ENCODE assay signal across 1 cellular context in the genomic region with DNA sequence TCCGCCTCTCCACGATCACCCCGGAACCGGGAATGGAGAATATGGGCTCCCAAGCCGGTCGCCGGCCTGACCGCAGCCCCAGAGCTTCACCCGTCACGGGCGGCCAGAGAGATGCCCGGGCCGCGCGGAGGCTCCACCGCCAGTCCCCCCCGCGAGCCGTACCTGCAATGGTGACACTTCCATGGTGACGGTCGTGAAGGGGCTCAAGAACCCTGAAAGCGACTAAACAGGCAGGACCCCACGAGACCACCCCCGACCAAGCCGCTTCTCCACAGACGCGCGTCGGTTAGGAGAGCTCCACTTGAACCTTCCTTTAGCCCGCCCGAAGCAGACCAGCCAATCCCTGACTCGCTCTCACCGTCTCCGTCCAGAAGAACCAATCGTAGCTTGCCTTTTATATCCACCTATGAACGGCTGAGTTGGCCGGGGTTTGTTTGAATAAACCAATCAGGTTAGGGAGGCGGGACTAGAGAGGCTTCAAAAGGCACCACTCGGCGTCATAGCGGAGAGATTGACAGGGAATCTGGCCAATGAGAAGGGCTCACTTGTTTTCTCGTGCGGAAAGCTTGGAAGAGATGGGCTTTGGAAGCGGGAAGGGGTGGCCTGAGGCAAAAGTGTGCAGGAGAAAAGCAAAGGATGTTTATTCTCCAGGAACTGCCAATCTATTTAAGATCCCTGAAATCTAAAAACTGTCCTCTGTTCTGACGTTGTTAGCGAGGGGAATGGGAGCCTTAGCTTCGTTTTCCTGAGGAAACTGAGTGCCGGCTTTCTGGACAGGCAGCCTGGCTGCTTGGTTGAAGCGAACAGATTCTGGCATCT.
TF ChIP-seq lines count a peak whose summit lies in the region.

A gene with protein sequence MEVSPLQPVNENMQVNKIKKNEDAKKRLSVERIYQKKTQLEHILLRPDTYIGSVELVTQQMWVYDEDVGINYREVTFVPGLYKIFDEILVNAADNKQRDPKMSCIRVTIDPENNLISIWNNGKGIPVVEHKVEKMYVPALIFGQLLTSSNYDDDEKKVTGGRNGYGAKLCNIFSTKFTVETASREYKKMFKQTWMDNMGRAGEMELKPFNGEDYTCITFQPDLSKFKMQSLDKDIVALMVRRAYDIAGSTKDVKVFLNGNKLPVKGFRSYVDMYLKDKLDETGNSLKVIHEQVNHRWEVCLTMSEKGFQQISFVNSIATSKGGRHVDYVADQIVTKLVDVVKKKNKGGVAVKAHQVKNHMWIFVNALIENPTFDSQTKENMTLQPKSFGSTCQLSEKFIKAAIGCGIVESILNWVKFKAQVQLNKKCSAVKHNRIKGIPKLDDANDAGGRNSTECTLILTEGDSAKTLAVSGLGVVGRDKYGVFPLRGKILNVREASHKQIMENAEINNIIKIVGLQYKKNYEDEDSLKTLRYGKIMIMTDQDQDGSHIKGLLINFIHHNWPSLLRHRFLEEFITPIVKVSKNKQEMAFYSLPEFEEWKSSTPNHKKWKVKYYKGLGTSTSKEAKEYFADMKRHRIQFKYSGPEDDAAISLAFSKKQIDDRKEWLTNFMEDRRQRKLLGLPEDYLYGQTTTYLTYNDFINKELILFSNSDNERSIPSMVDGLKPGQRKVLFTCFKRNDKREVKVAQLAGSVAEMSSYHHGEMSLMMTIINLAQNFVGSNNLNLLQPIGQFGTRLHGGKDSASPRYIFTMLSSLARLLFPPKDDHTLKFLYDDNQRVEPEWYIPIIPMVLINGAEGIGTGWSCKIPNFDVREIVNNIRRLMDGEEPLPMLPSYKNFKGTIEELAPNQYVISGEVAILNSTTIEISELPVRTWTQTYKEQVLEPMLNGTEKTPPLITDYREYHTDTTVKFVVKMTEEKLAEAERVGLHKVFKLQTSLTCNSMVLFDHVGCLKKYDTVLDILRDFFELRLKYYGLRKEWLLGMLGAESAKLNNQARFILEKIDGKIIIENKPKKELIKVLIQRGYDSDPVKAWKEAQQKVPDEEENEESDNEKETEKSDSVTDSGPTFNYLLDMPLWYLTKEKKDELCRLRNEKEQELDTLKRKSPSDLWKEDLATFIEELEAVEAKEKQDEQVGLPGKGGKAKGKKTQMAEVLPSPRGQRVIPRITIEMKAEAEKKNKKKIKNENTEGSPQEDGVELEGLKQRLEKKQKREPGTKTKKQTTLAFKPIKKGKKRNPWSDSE (N-terminal part only) (minus strand): TSS at position 288 of the 819 bp plus-strand sequence. CDS start 105 bp downstream, at position 183.

TF ChIP-seq in HepG2, 621 proteins besides CTCF, POLR2A, EP300 and RAD21 (continued from another document and continues in another):
- TF ChIP-seq, protein P1, sequence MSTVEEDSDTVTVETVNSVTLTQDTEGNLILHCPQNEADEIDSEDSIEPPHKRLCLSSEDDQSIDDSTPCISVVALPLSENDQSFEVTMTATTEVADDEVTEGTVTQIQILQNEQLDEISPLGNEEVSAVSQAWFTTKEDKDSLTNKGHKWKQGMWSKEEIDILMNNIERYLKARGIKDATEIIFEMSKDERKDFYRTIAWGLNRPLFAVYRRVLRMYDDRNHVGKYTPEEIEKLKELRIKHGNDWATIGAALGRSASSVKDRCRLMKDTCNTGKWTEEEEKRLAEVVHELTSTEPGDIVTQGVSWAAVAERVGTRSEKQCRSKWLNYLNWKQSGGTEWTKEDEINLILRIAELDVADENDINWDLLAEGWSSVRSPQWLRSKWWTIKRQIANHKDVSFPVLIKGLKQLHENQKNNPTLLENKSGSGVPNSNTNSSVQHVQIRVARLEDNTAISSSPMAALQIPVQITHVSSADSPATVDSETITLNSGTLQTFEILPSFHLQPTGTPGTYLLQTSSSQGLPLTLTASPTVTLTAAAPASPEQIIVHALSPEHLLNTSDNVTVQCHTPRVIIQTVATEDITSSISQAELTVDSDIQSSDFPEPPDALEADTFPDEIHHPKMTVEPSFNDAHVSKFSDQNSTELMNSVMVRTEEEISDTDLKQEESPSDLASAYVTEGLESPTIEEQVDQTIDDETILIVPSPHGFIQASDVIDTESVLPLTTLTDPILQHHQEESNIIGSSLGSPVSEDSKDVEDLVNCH (CRISPR knock-in tag; IDR thresholded peaks at IDR 0.05) = no peak
- TF ChIP-seq RCOR2 (CRISPR knock-in tag; IDR thresholded peaks at IDR 0.05) = no peak
- no peak for TF ChIP-seq NKX3-1 (CRISPR knock-in tag; IDR thresholded peaks at IDR 0.05)
- TF ChIP-seq PCBP1 (IDR thresholded peaks at IDR 0.05; ENCODE audit: borderline replicate concordance, low read depth, low read length) = peak; percentile 64; the same call in 1 of the 2 replicates
- TF ChIP-seq, protein P2, sequence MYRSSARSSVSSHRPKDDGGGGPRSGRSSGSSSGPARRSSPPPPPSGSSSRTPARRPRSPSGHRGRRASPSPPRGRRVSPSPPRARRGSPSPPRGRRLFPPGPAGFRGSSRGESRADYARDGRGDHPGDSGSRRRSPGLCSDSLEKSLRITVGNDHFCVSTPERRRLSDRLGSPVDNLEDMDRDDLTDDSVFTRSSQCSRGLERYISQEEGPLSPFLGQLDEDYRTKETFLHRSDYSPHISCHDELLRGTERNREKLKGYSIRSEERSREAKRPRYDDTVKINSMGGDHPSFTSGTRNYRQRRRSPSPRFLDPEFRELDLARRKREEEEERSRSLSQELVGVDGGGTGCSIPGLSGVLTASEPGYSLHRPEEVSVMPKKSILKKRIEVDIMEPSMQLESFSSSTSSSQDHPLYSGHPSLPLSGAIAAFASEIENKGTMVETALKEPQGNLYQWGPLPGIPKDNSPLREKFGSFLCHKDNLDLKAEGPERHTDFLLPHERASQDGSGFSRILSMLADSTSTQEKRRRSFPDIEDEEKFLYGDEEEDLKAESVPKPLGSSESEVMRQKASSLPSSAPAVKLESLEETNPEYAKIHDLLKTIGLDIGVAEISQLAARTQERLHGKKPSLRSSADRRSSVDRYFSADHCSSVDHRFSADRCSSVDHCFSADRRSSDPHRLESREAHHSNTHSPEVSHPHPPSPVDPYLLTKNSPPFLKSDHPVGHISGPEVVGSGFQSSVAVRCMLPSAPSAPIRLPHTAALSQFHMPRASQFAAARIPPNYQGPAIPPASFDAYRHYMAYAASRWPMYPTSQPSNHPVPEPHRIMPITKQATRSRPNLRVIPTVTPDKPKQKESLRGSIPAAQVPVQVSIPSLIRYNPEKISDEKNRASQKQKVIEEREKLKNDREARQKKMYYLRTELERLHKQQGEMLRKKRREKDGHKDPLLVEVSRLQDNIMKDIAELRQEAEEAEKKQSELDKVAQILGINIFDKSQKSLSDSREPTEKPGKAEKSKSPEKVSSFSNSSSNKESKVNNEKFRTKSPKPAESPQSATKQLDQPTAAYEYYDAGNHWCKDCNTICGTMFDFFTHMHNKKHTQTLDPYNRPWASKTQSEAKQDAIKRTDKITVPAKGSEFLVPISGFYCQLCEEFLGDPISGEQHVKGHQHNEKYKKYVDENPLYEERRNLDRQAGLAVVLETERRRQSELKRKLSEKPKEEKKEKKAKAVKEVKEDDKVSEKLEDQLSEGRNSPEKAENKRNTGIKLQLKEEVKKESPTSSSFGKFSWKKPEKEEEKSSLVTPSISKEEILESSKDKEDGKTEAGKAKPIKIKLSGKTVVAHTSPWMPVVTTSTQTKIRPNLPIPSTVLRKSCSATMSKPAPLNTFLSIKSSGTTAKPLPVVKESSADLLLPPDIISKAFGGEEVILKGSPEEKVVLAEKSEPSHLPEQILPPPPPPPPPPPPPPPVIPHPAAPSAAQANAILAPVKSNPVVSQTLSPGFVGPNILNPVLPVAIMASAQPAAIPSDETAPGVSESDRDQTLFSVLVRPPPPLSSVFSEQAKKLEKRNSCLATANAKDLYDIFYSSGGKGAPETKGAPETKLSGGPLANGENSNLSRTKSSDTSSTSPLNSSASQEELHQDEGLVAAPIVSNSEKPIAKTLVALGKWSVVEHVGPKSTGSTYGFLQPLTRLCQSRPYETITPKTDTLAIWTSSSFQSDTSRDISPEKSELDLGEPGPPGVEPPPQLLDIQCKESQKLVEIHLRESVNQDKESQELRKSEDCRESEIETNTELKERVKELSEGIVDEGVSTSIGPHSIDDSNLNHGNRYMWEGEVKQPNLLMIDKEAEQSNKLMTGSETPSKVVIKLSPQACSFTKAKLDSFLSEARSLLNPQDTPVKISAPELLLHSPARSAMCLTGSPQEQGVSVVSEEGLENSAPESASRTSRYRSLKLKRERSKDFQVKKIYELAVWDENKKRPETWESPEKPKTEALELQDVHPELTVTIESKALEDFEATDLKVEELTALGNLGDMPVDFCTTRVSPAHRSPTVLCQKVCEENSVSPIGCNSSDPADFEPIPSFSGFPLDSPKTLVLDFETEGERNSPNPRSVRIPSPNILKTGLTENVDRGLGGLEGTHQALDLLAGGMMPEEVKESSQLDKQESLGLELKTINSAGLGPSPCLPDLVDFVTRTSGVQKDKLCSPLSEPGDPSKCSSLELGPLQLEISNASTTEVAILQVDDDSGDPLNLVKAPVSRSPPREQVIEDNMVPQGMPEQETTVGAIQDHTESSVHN (CRISPR knock-in tag; IDR thresholded peaks at IDR 0.05) = no peak
- no peak for TF ChIP-seq GABPA (IDR thresholded peaks at IDR 0.05; ENCODE audit: low read depth, low read length)
- TF ChIP-seq GABPA (CRISPR knock-in tag; IDR thresholded peaks at IDR 0.05; ENCODE audit: low read depth) = 0 out of 2 replicates have a peak, but pooled peaks have one; percentile 36
- no peak; the same call in 1 of the 2 replicates for TF ChIP-seq HDAC2 (CRISPR knock-in tag; IDR thresholded peaks at IDR 0.05)
- TF ChIP-seq, protein P3, sequence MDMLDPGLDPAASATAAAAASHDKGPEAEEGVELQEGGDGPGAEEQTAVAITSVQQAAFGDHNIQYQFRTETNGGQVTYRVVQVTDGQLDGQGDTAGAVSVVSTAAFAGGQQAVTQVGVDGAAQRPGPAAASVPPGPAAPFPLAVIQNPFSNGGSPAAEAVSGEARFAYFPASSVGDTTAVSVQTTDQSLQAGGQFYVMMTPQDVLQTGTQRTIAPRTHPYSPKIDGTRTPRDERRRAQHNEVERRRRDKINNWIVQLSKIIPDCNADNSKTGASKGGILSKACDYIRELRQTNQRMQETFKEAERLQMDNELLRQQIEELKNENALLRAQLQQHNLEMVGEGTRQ (IDR thresholded peaks at IDR 0.05; ENCODE audit: low read depth, low read length) = no peak
- TF ChIP-seq, protein P3 (CRISPR knock-in tag; IDR thresholded peaks at IDR 0.05; ENCODE audit: borderline replicate concordance) = no peak
- TF ChIP-seq KDM6A (CRISPR knock-in tag; IDR thresholded peaks at IDR 0.05; ENCODE audit: low read depth) = 0 out of 2 replicates have a peak, but pooled peaks have one; percentile 14
- TF ChIP-seq, protein P4, sequence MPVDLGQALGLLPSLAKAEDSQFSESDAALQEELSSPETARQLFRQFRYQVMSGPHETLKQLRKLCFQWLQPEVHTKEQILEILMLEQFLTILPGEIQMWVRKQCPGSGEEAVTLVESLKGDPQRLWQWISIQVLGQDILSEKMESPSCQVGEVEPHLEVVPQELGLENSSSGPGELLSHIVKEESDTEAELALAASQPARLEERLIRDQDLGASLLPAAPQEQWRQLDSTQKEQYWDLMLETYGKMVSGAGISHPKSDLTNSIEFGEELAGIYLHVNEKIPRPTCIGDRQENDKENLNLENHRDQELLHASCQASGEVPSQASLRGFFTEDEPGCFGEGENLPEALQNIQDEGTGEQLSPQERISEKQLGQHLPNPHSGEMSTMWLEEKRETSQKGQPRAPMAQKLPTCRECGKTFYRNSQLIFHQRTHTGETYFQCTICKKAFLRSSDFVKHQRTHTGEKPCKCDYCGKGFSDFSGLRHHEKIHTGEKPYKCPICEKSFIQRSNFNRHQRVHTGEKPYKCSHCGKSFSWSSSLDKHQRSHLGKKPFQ (CRISPR knock-in tag; IDR thresholded peaks at IDR 0.05; ENCODE audit: insufficient replicate concordance) = peak; percentile 15
- no peak for TF ChIP-seq TAF15 (IDR thresholded peaks at IDR 0.05; ENCODE audit: low read depth, low read length, poor library complexity, severe bottlenecking)
- 0 out of 2 replicates have a peak, but pooled peaks have one; percentile 59 for TF ChIP-seq ZFP62 (CRISPR knock-in tag; IDR thresholded peaks at IDR 0.05)
- TF ChIP-seq, protein P5, sequence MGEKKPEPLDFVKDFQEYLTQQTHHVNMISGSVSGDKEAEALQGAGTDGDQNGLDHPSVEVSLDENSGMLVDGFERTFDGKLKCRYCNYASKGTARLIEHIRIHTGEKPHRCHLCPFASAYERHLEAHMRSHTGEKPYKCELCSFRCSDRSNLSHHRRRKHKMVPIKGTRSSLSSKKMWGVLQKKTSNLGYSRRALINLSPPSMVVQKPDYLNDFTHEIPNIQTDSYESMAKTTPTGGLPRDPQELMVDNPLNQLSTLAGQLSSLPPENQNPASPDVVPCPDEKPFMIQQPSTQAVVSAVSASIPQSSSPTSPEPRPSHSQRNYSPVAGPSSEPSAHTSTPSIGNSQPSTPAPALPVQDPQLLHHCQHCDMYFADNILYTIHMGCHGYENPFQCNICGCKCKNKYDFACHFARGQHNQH (CRISPR knock-in tag; IDR thresholded peaks at IDR 0.05) = peak; percentile 68; the same call in 1 of the 2 replicates
- no peak for TF ChIP-seq CEBPG (CRISPR knock-in tag; IDR thresholded peaks at IDR 0.05)
- no peak for TF ChIP-seq CBX2 (IDR thresholded peaks at IDR 0.05; ENCODE audit: low read depth, low read length)
- TF ChIP-seq CBX2 (CRISPR knock-in tag; IDR thresholded peaks at IDR 0.05; ENCODE audit: low read depth) = 0 out of 2 replicates have a peak, but pooled peaks have one; percentile 13
- no peak for TF ChIP-seq ZNF224 (CRISPR knock-in tag; IDR thresholded peaks at IDR 0.05)
- TF ChIP-seq, protein P6, sequence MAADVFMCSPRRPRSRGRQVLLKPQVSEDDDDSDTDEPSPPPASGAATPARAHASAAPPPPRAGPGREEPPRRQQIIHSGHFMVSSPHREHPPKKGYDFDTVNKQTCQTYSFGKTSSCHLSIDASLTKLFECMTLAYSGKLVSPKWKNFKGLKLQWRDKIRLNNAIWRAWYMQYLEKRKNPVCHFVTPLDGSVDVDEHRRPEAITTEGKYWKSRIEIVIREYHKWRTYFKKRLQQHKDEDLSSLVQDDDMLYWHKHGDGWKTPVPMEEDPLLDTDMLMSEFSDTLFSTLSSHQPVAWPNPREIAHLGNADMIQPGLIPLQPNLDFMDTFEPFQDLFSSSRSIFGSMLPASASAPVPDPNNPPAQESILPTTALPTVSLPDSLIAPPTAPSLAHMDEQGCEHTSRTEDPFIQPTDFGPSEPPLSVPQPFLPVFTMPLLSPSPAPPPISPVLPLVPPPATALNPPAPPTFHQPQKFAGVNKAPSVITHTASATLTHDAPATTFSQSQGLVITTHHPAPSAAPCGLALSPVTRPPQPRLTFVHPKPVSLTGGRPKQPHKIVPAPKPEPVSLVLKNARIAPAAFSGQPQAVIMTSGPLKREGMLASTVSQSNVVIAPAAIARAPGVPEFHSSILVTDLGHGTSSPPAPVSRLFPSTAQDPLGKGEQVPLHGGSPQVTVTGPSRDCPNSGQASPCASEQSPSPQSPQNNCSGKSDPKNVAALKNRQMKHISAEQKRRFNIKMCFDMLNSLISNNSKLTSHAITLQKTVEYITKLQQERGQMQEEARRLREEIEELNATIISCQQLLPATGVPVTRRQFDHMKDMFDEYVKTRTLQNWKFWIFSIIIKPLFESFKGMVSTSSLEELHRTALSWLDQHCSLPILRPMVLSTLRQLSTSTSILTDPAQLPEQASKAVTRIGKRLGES (CRISPR knock-in tag; IDR thresholded peaks at IDR 0.05; ENCODE audit: borderline replicate concordance) = no peak
- peak; percentile 98 for TF ChIP-seq SNAPC2 (CRISPR knock-in tag; IDR thresholded peaks at IDR 0.05)
- no peak for TF ChIP-seq U2AF1 (optimal IDR thresholded peaks at IDR 0.05; ENCODE audit: low read depth, low read length)
